In genomic region chr3:126057936-126058335, GRCh38 we compare ENCODE assay signal across 24 cellular contexts. TPM values are rescaled to one million over a fixed set of nuclear protein-coding genes. Genes with fewer than 3 reads are reported as not detected.
DNase-seq lines count a peak whose midpoint lies in the region; ATAC-seq, FAIRE-seq and TF ChIP-seq lines count a peak whose summit lies in the region.
"Had no signal": no experiment of that assay in that cellular context is flagged by ENCODE, and none has a peak within 500 bp of the region (broad histone marks: within the 10 kb centered on the region; RNA-seq: fewer than 3 reads in every experiment).

No MANE protein-coding gene starts in this region.

- H3K27me3 ChIP-seq in left ventricle myocardium inferior (ENCODE audit: low read depth): no peaks in the 10 kb centered on the region
- no peaks in the 10 kb centered on the region for H3K27me3 ChIP-seq in RWPE2 (ENCODE audit: insufficient read depth, poor library complexity, severe bottlenecking)
- H3K27me3 ChIP-seq in neural progenitor cell: no peaks in the 10 kb centered on the region
- no peaks in the 10 kb centered on the region for H3K27me3 ChIP-seq in upper lobe of right lung
- H3K27me3 ChIP-seq: SJSA1 had no signal

- H3K4me3 Mint-ChIP-seq in neural progenitor cell: no peak overlapping the region
- no peak overlapping the region for H3K4me3 Mint-ChIP-seq in stimulated activated naive B cell treated with anti-CD40 and anti-IgM and Interleukin-4, amounts not matched to agents 10 μg/mL and 1 μg/mL and 100 μg/mL, for 72 hours
- H3K4me3 Mint-ChIP-seq: B cell, CD14-positive monocyte had no signal

- H3K27ac ChIP-seq in left ventricle myocardium inferior (replicated peaks) (peak overlapping the region; percentile 83), RWPE2 (ENCODE audit: poor library complexity, severe bottlenecking) (peak overlapping the region; percentile 78), neural progenitor cell (no peak overlapping the region), upper lobe of right lung (no peak overlapping the region)
- H3K27ac ChIP-seq: A549, GM23248, SJSA1 had no signal

- no peak overlapping the region for H2AFZ ChIP-seq in neural progenitor cell (replicated peaks)
- H2AFZ ChIP-seq: GM23248 had no signal

- intact Hi-C loops in left ventricle myocardium inferior (cut with micrococcal nuclease): no loop called here
- intact Hi-C loops in Right ventricle myocardium superior (cut with DNase I): no loop called here
- intact Hi-C loops in upper lobe of right lung (cut with DNase I): no loop called here

- H3K79me2 ChIP-seq in neural progenitor cell (ENCODE audit: low read depth): no peaks in the 10 kb centered on the region

- H3K36me3 Mint-ChIP-seq in neural progenitor cell: peaks cover 2% of the 10 kb centered on the region
- peaks cover 10 to 13% of the 10 kb centered on the region in 2 donors for H3K36me3 Mint-ChIP-seq in stimulated activated naive B cell treated with anti-CD40 and anti-IgM and Interleukin-4, amounts not matched to agents 10 μg/mL and 1 μg/mL and 100 μg/mL, for 72 hours

- peaks cover 2% of the 10 kb centered on the region for H3K27me3 Mint-ChIP-seq in neural progenitor cell (ENCODE audit: insufficient read depth, low read depth)
- H3K27me3 Mint-ChIP-seq in stimulated activated naive B cell treated with anti-CD40 and anti-IgM and Interleukin-4, amounts not matched to agents 10 μg/mL and 1 μg/mL and 100 μg/mL, for 72 hours: no peaks in the 10 kb centered on the region
- H3K27me3 Mint-ChIP-seq: B cell had no signal

- no peaks in the 10 kb centered on the region for H4K20me1 ChIP-seq in neural progenitor cell (ENCODE audit: low read depth)

- peaks cover 11% of the 10 kb centered on the region for H3K4me1 Mint-ChIP-seq in neural progenitor cell
- peaks cover 5 to 16% of the 10 kb centered on the region in 2 donors for H3K4me1 Mint-ChIP-seq in stimulated activated naive B cell treated with anti-CD40 and anti-IgM and Interleukin-4, amounts not matched to agents 10 μg/mL and 1 μg/mL and 100 μg/mL, for 72 hours

- H3F3A ChIP-seq in neural progenitor cell (ENCODE audit: low read depth): no peaks in the 10 kb centered on the region

- FAIRE-seq in frontal cortex (lab: Jason Lieb, UNC): no peak
- FAIRE-seq: A549, GM12878, HepG2, K562 had no signal

- H3K36me3 ChIP-seq in left ventricle myocardium inferior (peaks cover 4% of the 10 kb centered on the region), RWPE2 (ENCODE audit: low read depth) (no peaks in the 10 kb centered on the region), neural progenitor cell (no peaks in the 10 kb centered on the region), upper lobe of right lung (no peaks in the 10 kb centered on the region)
- H3K36me3 ChIP-seq: HAP-1, SJSA1 had no signal

- no peak overlapping the region for H3K9ac ChIP-seq in neural progenitor cell
- H3K9ac ChIP-seq: GM23248 had no signal

- TF ChIP-seq CTCF in left ventricle myocardium inferior (IDR thresholded peaks at IDR 0.05; ENCODE audit: borderline replicate concordance) (no peak), RWPE2 (IDR thresholded peaks at IDR 0.05; ENCODE audit: poor library complexity, severe bottlenecking) (no peak), neural progenitor cell (IDR thresholded peaks at IDR 0.05) (no peak), upper lobe of right lung (IDR thresholded peaks at IDR 0.05) (no peak)

- H3K4me3 ChIP-seq in left ventricle myocardium inferior: no peak overlapping the region
- H3K4me3 ChIP-seq in RWPE2 (ENCODE audit: severe bottlenecking): no peak overlapping the region
- H3K4me3 ChIP-seq in neural progenitor cell: no peak overlapping the region
- H3K4me3 ChIP-seq in upper lobe of right lung: no peak overlapping the region
- H3K4me3 ChIP-seq: A549, GM12878, GM23248, HAP-1, K562, SJSA1 had no signal

- peak overlapping the region; percentile 3 for H3K27ac Mint-ChIP-seq in neural progenitor cell
- no peak overlapping the region for H3K27ac Mint-ChIP-seq in stimulated activated naive B cell treated with anti-CD40 and anti-IgM and Interleukin-4, amounts not matched to agents 10 μg/mL and 1 μg/mL and 100 μg/mL, for 72 hours
- H3K27ac Mint-ChIP-seq: CD14-positive monocyte had no signal

- peaks cover 40% of the 10 kb centered on the region for H3K4me1 ChIP-seq in left ventricle myocardium inferior
- peaks cover 23% of the 10 kb centered on the region for H3K4me1 ChIP-seq in RWPE2 (ENCODE audit: insufficient read depth, poor library complexity, severe bottlenecking)
- peaks cover 4% of the 10 kb centered on the region for H3K4me1 ChIP-seq in neural progenitor cell
- H3K4me1 ChIP-seq in upper lobe of right lung: no peaks in the 10 kb centered on the region
- H3K4me1 ChIP-seq: HAP-1 had no signal

- DNase-seq in left ventricle myocardium inferior (no peak), Right ventricle myocardium superior (no peak), RWPE2 (ENCODE audit: low spot score) (no peak), neural progenitor cell (ENCODE audit: low spot score) (no peak), upper lobe of right lung (peak; percentile 32), frontal cortex (ENCODE audit: low spot score in 2 of 2) (no peak)
- no peak for DNase-seq in stimulated activated naive B cell treated with anti-CD40 and anti-IgM and Interleukin-4, amounts not matched to agents 10 μg/mL and 1 μg/mL and 100 μg/mL, for 72 hours
- DNase-seq: DMS79, GM23248, MM.1S, NCI-H1092, NCI-H1436, NCI-H1930, NCI-H69 had no signal

- ATAC-seq in Right ventricle myocardium superior (ENCODE audit: poor library complexity) (no peak), RWPE2 (ENCODE audit: low read depth) (no peak), upper lobe of right lung (no peak), GM19324 (IDR thresholded peaks at IDR 0.05; ENCODE audit: low FRiP score, unreplicated experiment) (no peak)
- no peak for ATAC-seq in stimulated activated naive B cell treated with anti-CD40 and anti-IgM and Interleukin-4, amounts not matched to agents 10 μg/mL and 1 μg/mL and 100 μg/mL, for 72 hours (replicated peaks)
- ATAC-seq: GM12878, Panc1 had no signal

- H3K9me3 ChIP-seq in left ventricle myocardium inferior (replicated peaks): no peaks in the 10 kb centered on the region
- H3K9me3 ChIP-seq in RWPE2 (ENCODE audit: severe bottlenecking): no peaks in the 10 kb centered on the region
- no peaks in the 10 kb centered on the region for H3K9me3 ChIP-seq in neural progenitor cell (ENCODE audit: low read depth)
- no peaks in the 10 kb centered on the region for H3K9me3 ChIP-seq in upper lobe of right lung
- H3K9me3 ChIP-seq: A549, HAP-1, SJSA1 had no signal

- H3K9me3 Mint-ChIP-seq in neural progenitor cell: no peaks in the 10 kb centered on the region
- H3K9me3 Mint-ChIP-seq in stimulated activated naive B cell treated with anti-CD40 and anti-IgM and Interleukin-4, amounts not matched to agents 10 μg/mL and 1 μg/mL and 100 μg/mL, for 72 hours: no peaks in the 10 kb centered on the region

- no peak overlapping the region for H3K4me2 ChIP-seq in neural progenitor cell
- H3K4me2 ChIP-seq: A549 had no signal

RNA-seq across cellular contexts. Expression of gene SLC41A3, which starts 26.0 kb away (rescaled TPM):
- total RNA-seq in left ventricle myocardium inferior (30.2 TPM), Right ventricle myocardium superior (34.7 TPM), neural progenitor cell (ENCODE audit: low replicate concordance) (24.9 and 52.3 TPM in 2 replicates), upper lobe of right lung (30.8 TPM), frontal cortex (53.4 TPM)

Comparison
In these comparisons a context has a peak if more than half of its experiments do, and no peak if none do; other contexts are left out.
1. H3K27ac ChIP-seq: peak in left ventricle myocardium inferior (single experiment) and RWPE2 (single experiment); none in neural progenitor cell (single experiment) and upper lobe of right lung (single experiment).